Comparison of ENCODE assay signal across 8 cellular contexts in the genomic region with DNA sequence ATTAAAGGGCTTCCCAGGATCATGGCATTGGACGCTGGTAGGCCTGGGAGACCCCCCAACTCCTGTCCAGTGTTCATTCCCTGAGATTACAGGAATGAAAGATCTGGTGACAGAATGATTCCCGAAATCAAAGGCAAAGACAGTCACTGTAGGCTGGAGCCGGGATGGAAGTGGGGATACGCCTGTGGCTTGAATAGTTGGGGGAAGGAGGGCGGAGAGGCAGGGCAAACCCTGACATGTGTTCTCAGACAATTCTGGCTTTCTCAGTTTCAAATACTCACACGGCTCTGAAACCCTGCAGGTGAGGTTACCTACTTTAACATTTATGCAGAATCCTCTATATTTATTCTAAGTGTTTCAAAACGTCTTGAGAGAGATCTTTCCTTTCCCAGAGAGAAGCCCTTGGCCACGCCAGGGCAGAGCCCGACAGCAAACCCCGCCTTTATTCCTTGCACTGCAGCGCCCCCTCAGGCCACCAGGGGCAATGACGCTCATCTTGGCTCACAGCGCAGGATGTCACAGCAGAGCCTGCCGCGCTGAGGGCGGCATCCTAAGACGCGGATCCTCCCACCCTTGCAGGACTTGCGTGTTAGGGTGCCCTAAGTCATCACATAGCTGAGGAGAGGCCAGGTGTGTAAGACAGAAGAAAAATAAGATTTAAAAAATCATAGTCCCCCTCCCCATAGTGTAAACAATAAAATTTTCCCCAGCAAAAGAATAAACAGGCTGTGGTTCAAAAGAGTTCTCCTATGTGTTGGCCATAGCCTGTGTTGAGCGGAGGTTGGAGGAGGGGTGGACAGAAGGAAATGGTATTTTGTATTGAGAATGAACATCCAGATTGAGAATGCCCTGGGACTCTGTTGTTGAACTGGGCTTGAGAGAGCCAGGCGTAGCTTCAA.
DNase-seq lines count a peak whose midpoint lies in the region; ATAC-seq and TF ChIP-seq lines count a peak whose summit lies in the region.

No MANE protein-coding gene starts in this region.

- H3K27ac Mint-ChIP-seq in activated naive CD8-positive, alpha-beta T cell treated with anti-CD3 and anti-CD28 coated beads, Interleukin-2, amount 50 U/mL, for 24 hours: no peak overlapping the region

- intact Hi-C loops in left ventricle myocardium superior (cut with micrococcal nuclease): loop anchor here (10.0 kb wide), 1 partner anchor 259 kb away; no protein-coding TSS in a partner anchor

- ATAC-seq in GM19372 (IDR thresholded peaks at IDR 0.05; ENCODE audit: low read depth, unreplicated experiment): peak; percentile 96
- peak; percentile 99 for ATAC-seq in HG03432 (IDR thresholded peaks at IDR 0.05; ENCODE audit: unreplicated experiment)
- peak; percentile 40 for ATAC-seq in activated naive CD8-positive, alpha-beta T cell treated with anti-CD3 and anti-CD28 coated beads, Interleukin-2, amount 50 U/mL, for 24 hours
- peak; percentile 98 for ATAC-seq in left ventricle myocardium superior

- TF ChIP-seq CTCF in retinal pigment epithelial cell (conservative IDR thresholded peaks at IDR 0.05; ENCODE audit: low read depth, low read length): peak; percentile 95

- H3K9me3 Mint-ChIP-seq in activated naive CD8-positive, alpha-beta T cell treated with anti-CD3 and anti-CD28 coated beads, Interleukin-2, amount 50 U/mL, for 24 hours: no peaks in the 10 kb centered on the region

- no peaks in the 10 kb centered on the region for H3K4me1 Mint-ChIP-seq in activated naive CD8-positive, alpha-beta T cell treated with anti-CD3 and anti-CD28 coated beads, Interleukin-2, amount 50 U/mL, for 24 hours

- H3K4me3 Mint-ChIP-seq in activated naive CD8-positive, alpha-beta T cell treated with anti-CD3 and anti-CD28 coated beads, Interleukin-2, amount 50 U/mL, for 24 hours: no peak overlapping the region

- peaks cover 13% of the 10 kb centered on the region for H3K27me3 Mint-ChIP-seq in activated naive CD8-positive, alpha-beta T cell treated with anti-CD3 and anti-CD28 coated beads, Interleukin-2, amount 50 U/mL, for 24 hours

- DNase-seq in DMS 273 treated with DMSO at 0.1 percent for 48 hours (lab: John Stamatoyannopoulos, UW) (peak; percentile 7), NCI-H774 (lab: John Stamatoyannopoulos, UW) (peak; percentile 53), left ventricle myocardium superior (peak; percentile 85), retinal pigment epithelial cell (ENCODE audit: low read depth) (no peak), NCI-H187 treated with DMSO at 0.1 percent for 48 hours (lab: John Stamatoyannopoulos, UW) (no peak)
- peak; percentile 60 for DNase-seq in activated naive CD8-positive, alpha-beta T cell treated with anti-CD3 and anti-CD28 coated beads, Interleukin-2, amount 50 U/mL, for 24 hours

- H3K36me3 Mint-ChIP-seq in activated naive CD8-positive, alpha-beta T cell treated with anti-CD3 and anti-CD28 coated beads, Interleukin-2, amount 50 U/mL, for 24 hours (ENCODE audit: low read depth): no peaks in the 10 kb centered on the region

- H3K4me3 ChIP-seq in retinal pigment epithelial cell (ENCODE audit: low read length): no peak overlapping the region

Comparison
In these comparisons a context has a peak if more than half of its experiments do, and no peak if none do; other contexts are left out.
1. DNase-seq: peak in DMS 273 treated with DMSO at 0.1 percent for 48 hours (single experiment), NCI-H774 (single experiment), activated naive CD8-positive, alpha-beta T cell treated with anti-CD3 and anti-CD28 coated beads, Interleukin-2, amount 50 U/mL, for 24 hours (single experiment) and left ventricle myocardium superior (single experiment); none in retinal pigment epithelial cell (single experiment) and NCI-H187 treated with DMSO at 0.1 percent for 48 hours (single experiment).
2. ATAC-seq: peak in every context shown above with its lines; median percentile 99 in HG03432; 98 in left ventricle myocardium superior; 96 in GM19372; 40 in activated naive CD8-positive, alpha-beta T cell treated with anti-CD3 and anti-CD28 coated beads, Interleukin-2, amount 50 U/mL, for 24 hours.